In genomic region chr15:97522362-97522761, GRCh38 we compare ENCODE assay signal across 14 cellular contexts.
DNase-seq lines count a peak whose midpoint lies in the region; ATAC-seq and TF ChIP-seq lines count a peak whose summit lies in the region.
"Had no signal": no experiment of that assay in that cellular context is flagged by ENCODE, and none has a peak within 500 bp of the region (broad histone marks: within the 10 kb centered on the region; RNA-seq: fewer than 3 reads in every experiment).

No MANE protein-coding gene starts in this region.

- H3K4me3 Mint-ChIP-seq in HFFc6, result peak overlapping the region; percentile 48

- peaks cover 18% of the 10 kb centered on the region for H3K9me3 Mint-ChIP-seq in HFFc6

- H3K36me3 ChIP-seq in skeletal muscle tissue (ENCODE audit: control insufficient read depth in 3 of 3, insufficient read depth in 3 of 3, low read length in 3 of 3) (no peaks in the 10 kb centered on the region), body of pancreas (replicated peaks in 1 of 2; ENCODE audit: insufficient read depth in 1 of 2, low read depth in 2 of 2) (no peaks in the 10 kb centered on the region)
- no peaks in the 10 kb centered on the region for H3K36me3 ChIP-seq in effector memory CD4-positive, alpha-beta T cell (ENCODE audit: control insufficient read depth, insufficient read depth, low read length)

- no peak for TF ChIP-seq CTCF in HFFc6 (IDR thresholded peaks at IDR 0.05)
- no peak for TF ChIP-seq CTCF in body of pancreas (IDR thresholded peaks at IDR 0.05)

- 87 to 89% methylated on average over 15 to 16 of the region's 16 CpGs for WGBS in body of pancreas, 2 donors

- peak; percentile 53 to 62 for ATAC-seq in left cardiac atrium
- ATAC-seq in body of pancreas, result no peak
- ATAC-seq in GM21515 (IDR thresholded peaks at IDR 0.05; ENCODE audit: unreplicated experiment), result no peak

- H3K9ac ChIP-seq in skeletal muscle tissue (ENCODE audit: low read depth in 1 of 3, low read length in 3 of 3), result peak overlapping the region; percentile 74 to 84 (median 81)

- peaks cover 1% of the 10 kb centered on the region; the same call in 1 of the 2 replicates for H3K27me3 Mint-ChIP-seq in HFFc6 (ENCODE audit: insufficient read depth)

- H3K36me3 Mint-ChIP-seq in HFFc6 (ENCODE audit: low read depth), result no peaks in the 10 kb centered on the region

- intact Hi-C loops in left cardiac atrium (cut with DNase I) (no loop called here), body of pancreas (cut with DNase I) (no loop called here)

- no peak for TF ChIP-seq POLR2A in body of pancreas (IDR thresholded peaks at IDR 0.05)

- peaks cover 0 to 31% (median 3%) of the 10 kb centered on the region in 3 donors for H3K4me1 ChIP-seq in skeletal muscle tissue (ENCODE audit: control insufficient read depth in 3 of 3, insufficient read depth in 3 of 3, low read length in 3 of 3)
- peaks cover 8% of the 10 kb centered on the region for H3K4me1 ChIP-seq in body of pancreas
- H3K4me1 ChIP-seq in effector memory CD4-positive, alpha-beta T cell (ENCODE audit: control insufficient read depth, insufficient read depth, low read length, poor library complexity, severe bottlenecking), result no peaks in the 10 kb centered on the region

- H3K27ac ChIP-seq in angular gyrus (ENCODE audit: low read depth, low read length) (peak overlapping the region; percentile 11), skeletal muscle tissue (ENCODE audit: low read depth, low read length) (peak overlapping the region; percentile 85), body of pancreas (no peak overlapping the region)
- no peak overlapping the region for H3K27ac ChIP-seq in effector memory CD4-positive, alpha-beta T cell (ENCODE audit: insufficient read depth, low read length, poor library complexity, severe bottlenecking)

- H3K4me1 Mint-ChIP-seq in HFFc6 (ENCODE audit: low read depth), result no peaks in the 10 kb centered on the region

- no peaks in the 10 kb centered on the region for H3K9me3 ChIP-seq in skeletal muscle tissue (ENCODE audit: control insufficient read depth in 3 of 3, low read length in 3 of 3)
- H3K9me3 ChIP-seq in body of pancreas, result no peaks in the 10 kb centered on the region
- H3K9me3 ChIP-seq in effector memory CD4-positive, alpha-beta T cell (ENCODE audit: control insufficient read depth, low read length), result no peaks in the 10 kb centered on the region

- H3K4me3 ChIP-seq in skeletal muscle tissue (ENCODE audit: low read length in 3 of 3), result peak overlapping the region; percentile 59 to 69 (median 61)
- H3K4me3 ChIP-seq in body of pancreas, result no peak overlapping the region
- H3K4me3 ChIP-seq in effector memory CD4-positive, alpha-beta T cell (ENCODE audit: insufficient read depth, low read depth, low read length, poor library complexity, severe bottlenecking), result no peak overlapping the region

- H3K27me3 ChIP-seq in skeletal muscle tissue (ENCODE audit: control insufficient read depth in 3 of 3, insufficient read depth in 3 of 3, low read length in 3 of 3), result no peaks in the 10 kb centered on the region
- H3K27me3 ChIP-seq in body of pancreas, result no peaks in the 10 kb centered on the region
- H3K27me3 ChIP-seq in effector memory CD4-positive, alpha-beta T cell (replicated peaks; ENCODE audit: control insufficient read depth, insufficient read depth, low read length, poor library complexity, severe bottlenecking), result no peaks in the 10 kb centered on the region

- no peak overlapping the region for H3K27ac Mint-ChIP-seq in HFFc6

- DNase-seq in HFFc6 (no peak), left cardiac atrium (peak; percentile 33), body of pancreas (no peak), NCI-H1105 treated with DMSO at 0.1 percent for 48 hours (lab: John Stamatoyannopoulos, UW) (no peak)
- DNase-seq in effector memory CD4-positive, alpha-beta T cell, result no peak
- DNase-seq: activated CD4-positive, alpha-beta T cell treated with anti-CD3 and anti-CD28 coated beads for 1 hour; activated gamma-delta T cell; AML-193; Calu3; NCI-H1930; stimulated activated CD4-positive, alpha-beta T cell treated with anti-CD3 and anti-CD28 coated beads, Interleukin-2, amount 100 ng/mL, for 48 hours had no signal

Comparison
In these comparisons a context has a peak if more than half of its experiments do, and no peak if none do; other contexts are left out.
1. H3K27ac ChIP-seq: peak in angular gyrus (single experiment) and skeletal muscle tissue (single experiment); none in body of pancreas (0 of 4) and effector memory CD4-positive, alpha-beta T cell (single experiment).
2. ATAC-seq: peak in left cardiac atrium (2 of 2); none in body of pancreas (single experiment) and GM21515 (single experiment).
3. H3K4me3 ChIP-seq: peak in skeletal muscle tissue (3 of 3); none in body of pancreas (0 of 2) and effector memory CD4-positive, alpha-beta T cell (single experiment).